19 cellular contexts compared by ENCODE assay signal in the genomic region with DNA sequence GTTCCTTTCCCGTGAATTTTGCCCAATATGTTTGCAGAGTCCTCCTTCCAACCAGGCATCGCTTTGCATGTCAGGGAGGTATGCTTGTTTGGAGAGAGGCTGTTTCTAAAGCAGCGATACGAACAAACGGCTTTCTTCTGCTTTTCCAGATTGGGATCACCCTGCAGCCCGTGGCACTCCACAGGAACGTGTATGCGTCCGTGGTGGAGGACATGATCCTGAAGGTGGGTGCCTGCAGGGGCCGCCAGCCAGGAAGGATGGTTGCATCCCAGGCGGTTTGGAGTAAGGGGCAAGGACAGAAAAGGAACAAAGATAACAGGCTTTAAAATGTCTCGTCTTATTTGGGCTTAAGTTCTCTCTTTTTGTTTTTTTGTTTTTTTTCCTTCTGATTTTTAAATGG.
"Had no signal": no experiment of that assay in that cellular context is flagged by ENCODE, and none has a peak within 500 bp of the region (broad histone marks: within the 10 kb centered on the region; RNA-seq: fewer than 3 reads in every experiment).

No MANE protein-coding gene starts in this region.

- H3K9me3 ChIP-seq: psoas muscle, right lobe of liver, suprapubic skin, tibial artery, upper lobe of left lung, uterus had no signal

- H3K4me1 ChIP-seq: right lobe of liver, tibial artery, upper lobe of left lung, uterus had no signal

- ATAC-seq: foreskin keratinocyte, left colon, left ventricle myocardium superior, right lobe of liver had no signal

- H3K27ac Mint-ChIP-seq: dendritic cell treated with granulocyte-macrophage colony-stimulating factor and Interleukin-4, amounts not matched to agents 40 ng/mL and 50 ng/mL, for 4 days; nephron progenitor cell had no signal

- H2AFZ ChIP-seq: hepatocyte had no signal

- DNase-seq: foreskin keratinocyte; left colon; left ventricle myocardium superior; mesenchymal stem cell; naive B cell; nephron progenitor cell; psoas muscle; retina; right lobe of liver; stimulated activated CD4-positive, alpha-beta T cell treated with anti-CD3 and anti-CD28 coated beads, Interleukin-2, amount 100 ng/mL, for 24 hours; stimulated activated CD4-positive, alpha-beta T cell treated with anti-CD3 and anti-CD28 coated beads, Interleukin-4, amount 100 ng/mL, for 4 hours; stimulated activated naive CD4-positive, alpha-beta T cell treated with Interleukin-2 at 50 U/mL for 16 hours; tibial artery; upper lobe of left lung; uterus had no signal

- H3K79me2 ChIP-seq: hepatocyte had no signal

- H3K4me2 ChIP-seq: hepatocyte had no signal

- H3K27me3 Mint-ChIP-seq: dendritic cell treated with granulocyte-macrophage colony-stimulating factor and Interleukin-4, amounts not matched to agents 40 ng/mL and 50 ng/mL, for 4 days; naive B cell had no signal

- H3K4me3 ChIP-seq: hepatocyte, lung, psoas muscle, right lobe of liver, suprapubic skin, tibial artery, upper lobe of left lung, uterus had no signal

- H3K27ac ChIP-seq: foreskin keratinocyte, hepatocyte, psoas muscle, right lobe of liver, suprapubic skin, tibial artery, upper lobe of left lung, uterus had no signal

- H3K4me1 Mint-ChIP-seq: nephron progenitor cell had no signal

- H3K9me3 Mint-ChIP-seq: dendritic cell treated with granulocyte-macrophage colony-stimulating factor and Interleukin-4, amounts not matched to agents 40 ng/mL and 50 ng/mL, for 4 days; naive B cell; nephron progenitor cell had no signal

- H3K36me3 ChIP-seq: uterus had no signal

- H3K4me3 Mint-ChIP-seq: dendritic cell treated with granulocyte-macrophage colony-stimulating factor and Interleukin-4, amounts not matched to agents 40 ng/mL and 50 ng/mL, for 4 days; naive B cell; nephron progenitor cell had no signal

- H3K27me3 ChIP-seq: foreskin keratinocyte, hepatocyte, right lobe of liver, suprapubic skin, tibial artery, upper lobe of left lung, uterus had no signal
